Comparison of ENCODE assay signal across 8 cellular contexts in the genomic region with DNA sequence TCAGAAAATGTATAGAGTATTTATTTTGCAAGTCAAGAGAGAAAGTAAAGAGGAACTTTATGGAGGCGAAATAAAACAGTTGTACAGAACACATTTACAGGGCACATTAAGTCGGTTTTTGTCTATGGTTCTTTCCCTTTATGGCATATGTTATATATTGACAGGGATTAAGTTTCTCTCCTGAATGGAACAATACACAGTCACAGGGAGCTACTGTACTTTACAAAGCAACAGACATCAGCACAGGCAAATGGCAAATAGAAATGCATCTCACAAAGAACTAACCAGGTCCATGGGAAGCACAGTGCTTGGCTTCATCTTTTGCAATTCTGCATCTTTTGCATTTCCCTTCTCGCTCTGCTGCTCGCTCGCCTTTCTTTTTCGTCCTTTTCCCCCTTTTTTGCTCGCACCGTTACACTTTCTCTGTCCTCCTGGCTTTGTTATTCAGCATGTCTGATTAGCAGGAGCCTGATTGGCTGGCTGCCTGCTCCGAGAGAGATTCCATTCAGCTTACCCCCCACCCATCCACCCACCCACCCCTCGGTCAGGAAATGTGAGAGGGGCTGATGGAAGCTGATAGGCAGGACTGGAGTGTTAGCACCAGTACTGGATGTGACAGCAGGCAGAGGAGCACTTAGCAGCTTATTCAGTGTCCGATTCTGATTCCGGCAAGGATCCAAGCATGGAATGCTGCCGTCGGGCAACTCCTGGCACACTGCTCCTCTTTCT. TPM values are rescaled to one million over a fixed set of nuclear protein-coding genes. Genes with fewer than 3 reads are reported as not detected.
DNase-seq lines count a peak whose midpoint lies in the region; ATAC-seq and TF ChIP-seq lines count a peak whose summit lies in the region.

A gene with protein sequence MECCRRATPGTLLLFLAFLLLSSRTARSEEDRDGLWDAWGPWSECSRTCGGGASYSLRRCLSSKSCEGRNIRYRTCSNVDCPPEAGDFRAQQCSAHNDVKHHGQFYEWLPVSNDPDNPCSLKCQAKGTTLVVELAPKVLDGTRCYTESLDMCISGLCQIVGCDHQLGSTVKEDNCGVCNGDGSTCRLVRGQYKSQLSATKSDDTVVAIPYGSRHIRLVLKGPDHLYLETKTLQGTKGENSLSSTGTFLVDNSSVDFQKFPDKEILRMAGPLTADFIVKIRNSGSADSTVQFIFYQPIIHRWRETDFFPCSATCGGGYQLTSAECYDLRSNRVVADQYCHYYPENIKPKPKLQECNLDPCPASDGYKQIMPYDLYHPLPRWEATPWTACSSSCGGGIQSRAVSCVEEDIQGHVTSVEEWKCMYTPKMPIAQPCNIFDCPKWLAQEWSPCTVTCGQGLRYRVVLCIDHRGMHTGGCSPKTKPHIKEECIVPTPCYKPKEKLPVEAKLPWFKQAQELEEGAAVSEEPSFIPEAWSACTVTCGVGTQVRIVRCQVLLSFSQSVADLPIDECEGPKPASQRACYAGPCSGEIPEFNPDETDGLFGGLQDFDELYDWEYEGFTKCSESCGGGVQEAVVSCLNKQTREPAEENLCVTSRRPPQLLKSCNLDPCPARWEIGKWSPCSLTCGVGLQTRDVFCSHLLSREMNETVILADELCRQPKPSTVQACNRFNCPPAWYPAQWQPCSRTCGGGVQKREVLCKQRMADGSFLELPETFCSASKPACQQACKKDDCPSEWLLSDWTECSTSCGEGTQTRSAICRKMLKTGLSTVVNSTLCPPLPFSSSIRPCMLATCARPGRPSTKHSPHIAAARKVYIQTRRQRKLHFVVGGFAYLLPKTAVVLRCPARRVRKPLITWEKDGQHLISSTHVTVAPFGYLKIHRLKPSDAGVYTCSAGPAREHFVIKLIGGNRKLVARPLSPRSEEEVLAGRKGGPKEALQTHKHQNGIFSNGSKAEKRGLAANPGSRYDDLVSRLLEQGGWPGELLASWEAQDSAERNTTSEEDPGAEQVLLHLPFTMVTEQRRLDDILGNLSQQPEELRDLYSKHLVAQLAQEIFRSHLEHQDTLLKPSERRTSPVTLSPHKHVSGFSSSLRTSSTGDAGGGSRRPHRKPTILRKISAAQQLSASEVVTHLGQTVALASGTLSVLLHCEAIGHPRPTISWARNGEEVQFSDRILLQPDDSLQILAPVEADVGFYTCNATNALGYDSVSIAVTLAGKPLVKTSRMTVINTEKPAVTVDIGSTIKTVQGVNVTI (N-terminal part only) (plus strand): TSS at position 603 of the 729 bp plus-strand sequence. CDS start 80 bp downstream, at position 683.

- peak within 1 kb of the TSS; percentile 89 for H3K4me2 ChIP-seq in neural progenitor cell

- peak within 1 kb of the TSS; percentile 83 for H3K4me3 Mint-ChIP-seq in neural progenitor cell
- no peak within 1 kb of the TSS for H3K4me3 Mint-ChIP-seq in T-helper 2 cell treated with Interferon-gamma antibody and Interleukin-4, amounts not matched to agents 5 μg/mL and 100 μg/mL, for 36 hours

- DNase-seq in AG20443 (ENCODE audit: low spot score): peak; percentile 58
- peak; percentile 25 for DNase-seq in NCI-H510A treated with DMSO at 0.1 percent for 48 hours (lab: John Stamatoyannopoulos, UW)
- DNase-seq in fibroblast of the aortic adventitia (ENCODE audit: low read depth): peak; percentile 84
- DNase-seq in neural progenitor cell (ENCODE audit: low spot score): peak; percentile 92
- no peak for DNase-seq in LoVo (ENCODE audit: low spot score)
- no peak for DNase-seq in erythroblast (lab: John Stamatoyannopoulos, UW)
- no peak for DNase-seq in T-helper 2 cell treated with Interferon-gamma antibody and Interleukin-4, amounts not matched to agents 5 μg/mL and 100 μg/mL, for 36 hours (ENCODE audit: low spot score)

- H3K27me3 ChIP-seq in neural progenitor cell: no peaks in the 10 kb centered on the region

- peaks cover 8% of the 10 kb centered on the region for H3K9me3 Mint-ChIP-seq in neural progenitor cell
- H3K9me3 Mint-ChIP-seq in T-helper 2 cell treated with Interferon-gamma antibody and Interleukin-4, amounts not matched to agents 5 μg/mL and 100 μg/mL, for 36 hours: no peaks in the 10 kb centered on the region

- H2AFZ ChIP-seq in neural progenitor cell (replicated peaks): peak within 1 kb of the TSS; percentile 84

- H3K27me3 Mint-ChIP-seq in neural progenitor cell (ENCODE audit: insufficient read depth, low read depth): no peaks in the 10 kb centered on the region
- H3K27me3 Mint-ChIP-seq in T-helper 2 cell treated with Interferon-gamma antibody and Interleukin-4, amounts not matched to agents 5 μg/mL and 100 μg/mL, for 36 hours (ENCODE audit: low read depth): peaks cover 3% of the 10 kb centered on the region

- H3K9me3 ChIP-seq in neural progenitor cell (ENCODE audit: low read depth): no peaks in the 10 kb centered on the region

- TF ChIP-seq POLR2A in erythroblast (IDR thresholded peaks at IDR 0.05; ENCODE audit: low read length): no peak

- H3K36me3 ChIP-seq in neural progenitor cell: no peaks in the 10 kb centered on the region

- peak within 1 kb of the TSS; percentile 58 for H3K27ac Mint-ChIP-seq in neural progenitor cell
- no peak within 1 kb of the TSS for H3K27ac Mint-ChIP-seq in T-helper 2 cell treated with Interferon-gamma antibody and Interleukin-4, amounts not matched to agents 5 μg/mL and 100 μg/mL, for 36 hours

- no peak for TF ChIP-seq CTCF in fibroblast of the aortic adventitia (IDR thresholded peaks at IDR 0.05; ENCODE audit: insufficient read depth, low read length)
- TF ChIP-seq CTCF in neural progenitor cell (IDR thresholded peaks at IDR 0.05): no peak

- H3K4me1 Mint-ChIP-seq in neural progenitor cell: peaks cover 44% of the 10 kb centered on the region
- no peaks in the 10 kb centered on the region for H3K4me1 Mint-ChIP-seq in T-helper 2 cell treated with Interferon-gamma antibody and Interleukin-4, amounts not matched to agents 5 μg/mL and 100 μg/mL, for 36 hours (ENCODE audit: low read depth)

- no peaks in the 10 kb centered on the region for H4K20me1 ChIP-seq in neural progenitor cell (ENCODE audit: low read depth)

- H3K9ac ChIP-seq in neural progenitor cell: no peak within 1 kb of the TSS

- peak within 1 kb of the TSS; percentile 9 for H3K27ac ChIP-seq in neural progenitor cell

- H3K36me3 Mint-ChIP-seq in neural progenitor cell: peaks cover 1% of the 10 kb centered on the region
- H3K36me3 Mint-ChIP-seq in T-helper 2 cell treated with Interferon-gamma antibody and Interleukin-4, amounts not matched to agents 5 μg/mL and 100 μg/mL, for 36 hours (ENCODE audit: low read depth): no peaks in the 10 kb centered on the region

- H3K4me1 ChIP-seq in neural progenitor cell: peaks cover 43% of the 10 kb centered on the region

- H3F3A ChIP-seq in neural progenitor cell (ENCODE audit: low read depth): peaks cover 13% of the 10 kb centered on the region

- no peaks in the 10 kb centered on the region for H3K79me2 ChIP-seq in neural progenitor cell (ENCODE audit: low read depth)

- ATAC-seq in HG03520 (IDR thresholded peaks at IDR 0.05; ENCODE audit: unreplicated experiment): no peak

- H3K4me3 ChIP-seq in fibroblast of the aortic adventitia (ENCODE audit: low read depth, low read length) (peak within 1 kb of the TSS; percentile 84), neural progenitor cell (peak within 1 kb of the TSS; percentile 57)

RNA-seq across cellular contexts. Expression of the gene that starts here (rescaled TPM):
- total RNA-seq in fibroblast of the aortic adventitia (ENCODE audit: low replicate concordance): 41.8 and 179 TPM in 2 replicates
- 0.73 and 2.7 TPM in 2 replicates for total RNA-seq in neural progenitor cell (ENCODE audit: low replicate concordance)

Comparison
In these comparisons a context has a peak if more than half of its experiments do, and no peak if none do; other contexts are left out.
1. RNA of the gene that starts here (total RNA-seq): 41.8 to 179 TPM in fibroblast of the aortic adventitia; 0.73 to 2.7 TPM in neural progenitor cell; every median in the first group is over 10 times any median in the second.
2. DNase-seq: peak in AG20443 (single experiment), NCI-H510A treated with DMSO at 0.1 percent for 48 hours (single experiment), fibroblast of the aortic adventitia (single experiment) and neural progenitor cell (single experiment); none in LoVo (single experiment), erythroblast (0 of 2) and T-helper 2 cell treated with Interferon-gamma antibody and Interleukin-4, amounts not matched to agents 5 μg/mL and 100 μg/mL, for 36 hours (single experiment).